ENCODE assay signal across 1 cellular context in the genomic region with DNA sequence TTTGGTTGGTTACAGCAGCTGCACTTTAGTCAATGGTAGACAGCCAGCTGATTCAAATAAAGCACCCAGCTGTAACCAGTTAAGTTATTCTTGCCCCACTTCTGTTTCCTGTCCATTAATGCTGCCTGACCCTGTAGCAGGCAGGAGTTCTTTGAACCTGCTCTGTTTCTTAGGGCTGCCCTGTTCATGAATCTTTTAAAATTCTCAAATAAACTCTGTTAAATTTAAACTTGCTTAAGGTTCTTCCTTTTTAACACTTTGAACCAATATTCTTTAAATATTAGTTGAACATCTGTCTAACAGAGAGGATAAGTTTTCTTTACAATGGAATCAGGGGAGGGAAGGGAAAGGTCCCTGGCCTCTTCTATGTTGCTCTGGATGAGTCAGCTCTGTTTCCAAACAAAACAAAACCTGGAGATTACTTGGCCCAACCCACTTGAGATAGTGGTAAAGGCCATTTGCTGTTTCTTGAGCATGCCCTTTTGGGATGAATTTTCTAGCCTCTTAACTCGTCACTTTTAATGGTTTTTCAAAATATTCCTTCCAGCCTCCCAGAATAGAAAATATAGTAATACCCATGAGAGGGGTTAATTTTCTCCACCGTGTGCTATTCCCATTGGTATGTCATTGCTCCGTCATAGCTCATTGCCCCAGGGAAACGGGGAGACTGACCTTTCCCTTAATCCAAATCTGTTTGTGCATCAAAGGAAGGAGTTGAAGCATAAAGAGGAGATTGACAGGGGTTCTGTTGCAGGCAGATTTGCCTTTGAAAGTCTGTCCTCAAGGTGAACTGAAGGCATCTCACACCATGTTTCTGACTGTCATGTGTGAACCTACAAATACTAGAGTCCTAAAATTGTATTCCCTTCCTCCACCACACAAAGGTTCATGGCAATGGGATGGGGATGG.
TF ChIP-seq lines count a peak whose summit lies in the region.

No MANE protein-coding gene starts in this region.

TF ChIP-seq in IMR-90, 13 proteins besides CTCF, POLR2A, EP300 and RAD21:
- no peak for TF ChIP-seq NFE2L2 (IDR thresholded peaks at IDR 0.05; ENCODE audit: low read depth, low read length)
- no peak for TF ChIP-seq BHLHE40 (IDR thresholded peaks at IDR 0.05; ENCODE audit: low read depth, low read length)
- TF ChIP-seq CHD1 (IDR thresholded peaks at IDR 0.05; ENCODE audit: low read depth, low read length), result no peak
- TF ChIP-seq, protein P1, sequence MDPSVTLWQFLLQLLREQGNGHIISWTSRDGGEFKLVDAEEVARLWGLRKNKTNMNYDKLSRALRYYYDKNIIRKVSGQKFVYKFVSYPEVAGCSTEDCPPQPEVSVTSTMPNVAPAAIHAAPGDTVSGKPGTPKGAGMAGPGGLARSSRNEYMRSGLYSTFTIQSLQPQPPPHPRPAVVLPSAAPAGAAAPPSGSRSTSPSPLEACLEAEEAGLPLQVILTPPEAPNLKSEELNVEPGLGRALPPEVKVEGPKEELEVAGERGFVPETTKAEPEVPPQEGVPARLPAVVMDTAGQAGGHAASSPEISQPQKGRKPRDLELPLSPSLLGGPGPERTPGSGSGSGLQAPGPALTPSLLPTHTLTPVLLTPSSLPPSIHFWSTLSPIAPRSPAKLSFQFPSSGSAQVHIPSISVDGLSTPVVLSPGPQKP (IDR thresholded peaks at IDR 0.05; ENCODE audit: borderline replicate concordance, low read depth, low read length), result no peak
- TF ChIP-seq SMC3 (IDR thresholded peaks at IDR 0.05; ENCODE audit: low read depth, low read length), result no peak
- TF ChIP-seq CEBPB (IDR thresholded peaks at IDR 0.05; ENCODE audit: low read depth, low read length), result no peak
- TF ChIP-seq RCOR1 (IDR thresholded peaks at IDR 0.05; ENCODE audit: insufficient replicate concordance, low read length), result no peak
- TF ChIP-seq RFX5 (IDR thresholded peaks at IDR 0.05; ENCODE audit: low read depth, low read length), result no peak
- no peak for TF ChIP-seq MXI1 (IDR thresholded peaks at IDR 0.05; ENCODE audit: borderline replicate concordance, low read depth, low read length)
- TF ChIP-seq FOS (IDR thresholded peaks at IDR 0.05; ENCODE audit: low read depth, low read length), result no peak
- TF ChIP-seq MAZ (IDR thresholded peaks at IDR 0.05; ENCODE audit: borderline replicate concordance, low read depth, low read length), result no peak
- TF ChIP-seq, protein P2, sequence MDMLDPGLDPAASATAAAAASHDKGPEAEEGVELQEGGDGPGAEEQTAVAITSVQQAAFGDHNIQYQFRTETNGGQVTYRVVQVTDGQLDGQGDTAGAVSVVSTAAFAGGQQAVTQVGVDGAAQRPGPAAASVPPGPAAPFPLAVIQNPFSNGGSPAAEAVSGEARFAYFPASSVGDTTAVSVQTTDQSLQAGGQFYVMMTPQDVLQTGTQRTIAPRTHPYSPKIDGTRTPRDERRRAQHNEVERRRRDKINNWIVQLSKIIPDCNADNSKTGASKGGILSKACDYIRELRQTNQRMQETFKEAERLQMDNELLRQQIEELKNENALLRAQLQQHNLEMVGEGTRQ (IDR thresholded peaks at IDR 0.05; ENCODE audit: low read depth, low read length), result no peak
- no peak for TF ChIP-seq MAFK (IDR thresholded peaks at IDR 0.05; ENCODE audit: low read depth, low read length)
TF ChIP-seq in IMR-90: peak in this region for 0.
